In genomic region chr11:64925536-64926449, GRCh38 we compare ENCODE assay signal across 10 cellular contexts. TPM values are rescaled to one million over a fixed set of nuclear protein-coding genes. Genes with fewer than 3 reads are reported as not detected.
DNase-seq lines count a peak whose midpoint lies in the region; ATAC-seq and TF ChIP-seq lines count a peak whose summit lies in the region.
"Had no signal": no experiment of that assay in that cellular context is flagged by ENCODE, and none has a peak within 500 bp of the region (broad histone marks: within the 10 kb centered on the region; RNA-seq: fewer than 3 reads in every experiment).

No MANE protein-coding gene starts in this region.

- peak overlapping the region; percentile 81 for H3K4me3 ChIP-seq in AG04449 (ENCODE audit: low read depth, low read length)
- H3K4me3 ChIP-seq in Karpas-422 (ENCODE audit: low read length), result peak overlapping the region; percentile 75; the same call in 1 of the 2 replicates
- H3K4me3 ChIP-seq in choroid plexus epithelial cell (ENCODE audit: low read depth, low read length), result peak overlapping the region; percentile 82
- no peak overlapping the region for H3K4me3 ChIP-seq in naive thymus-derived CD4-positive, alpha-beta T cell (ENCODE audit: low read length)

- no peaks in the 10 kb centered on the region for H3K9me3 Mint-ChIP-seq in naive thymus-derived CD4-positive, alpha-beta T cell

- H3K79me2 ChIP-seq in Karpas-422 (ENCODE audit: low read length), result no peaks in the 10 kb centered on the region

- H2AFZ ChIP-seq in Karpas-422 (ENCODE audit: low read length), result no peak overlapping the region

- peaks cover 17% of the 10 kb centered on the region for H3K4me1 ChIP-seq in Karpas-422 (ENCODE audit: low read length)
- H3K4me1 ChIP-seq in naive thymus-derived CD4-positive, alpha-beta T cell (ENCODE audit: control insufficient read depth in 2 of 2, insufficient read depth in 2 of 2, low read length in 2 of 2), result peaks cover 11 to 15% of the 10 kb centered on the region in 2 donors

- H3K27ac Mint-ChIP-seq in naive thymus-derived CD4-positive, alpha-beta T cell, result peak overlapping the region in 5 of 9 donors; percentile 19 to 97 (median 72)

- intact Hi-C loops in naive thymus-derived CD4-positive, alpha-beta T cell (cut with micrococcal nuclease), result loop anchor here in 1 of 2 donors (2.0 kb wide), 1 partner anchor 47 kb away; the partner anchor contains the start of gene EHD1

- H4K20me1 ChIP-seq in Karpas-422 (ENCODE audit: insufficient read depth, low read depth, low read length), result no peaks in the 10 kb centered on the region

- H3K36me3 Mint-ChIP-seq in naive thymus-derived CD4-positive, alpha-beta T cell, result peaks cover 0 to 21% (median 7%) of the 10 kb centered on the region in 5 donors

- ATAC-seq in naive thymus-derived CD4-positive, alpha-beta T cell, result no peak
- ATAC-seq in HG03196 (IDR thresholded peaks at IDR 0.05; ENCODE audit: unreplicated experiment), result no peak

- DNase-seq in AG04449 (ENCODE audit: low read depth, low spot score) (no peak), Karpas-422 (no peak), choroid plexus epithelial cell (ENCODE audit: low read depth) (no peak), NCI-H1694 treated with DMSO at 0.1 percent for 48 hours (lab: John Stamatoyannopoulos, UW) (no peak), NCI-H2107 (lab: John Stamatoyannopoulos, UW) (no peak), LoVo (ENCODE audit: low spot score) (no peak)
- DNase-seq in naive thymus-derived CD4-positive, alpha-beta T cell, result no peak

- H3K27ac ChIP-seq in Karpas-422 (ENCODE audit: low read length), result no peak overlapping the region
- no peak overlapping the region for H3K27ac ChIP-seq in naive thymus-derived CD4-positive, alpha-beta T cell (ENCODE audit: low read depth, low read length)

- POLR2A ChIA-PET in AG04449 (lab: Yijun Ruan, JAX), result interaction anchor here (1.5 kb wide), 1 partner anchor 10 kb away, joined by 8 read pairs; the partner anchor contains the start of gene GPHA2
- POLR2A ChIA-PET in naive thymus-derived CD4-positive, alpha-beta T cell (lab: Charles Lee), result interaction anchor here (0.7 to 2.0 kb wide), 2 partner anchors 147 to 255 kb away, joined by 3 to 10 read pairs; partner anchors contain the start of genes CAPN1 and SF1

- TF ChIP-seq CTCF in AG04449 (IDR thresholded peaks at IDR 0.05; ENCODE audit: insufficient read depth, low read length, missing control alignments), result no peak
- TF ChIP-seq CTCF in choroid plexus epithelial cell (conservative IDR thresholded peaks at IDR 0.05; ENCODE audit: low read depth, low read length), result no peak

- H3K27me3 Mint-ChIP-seq in naive thymus-derived CD4-positive, alpha-beta T cell, result no peaks in the 10 kb centered on the region

- no peaks in the 10 kb centered on the region for H3K9me3 ChIP-seq in Karpas-422 (ENCODE audit: low read length)
- no peaks in the 10 kb centered on the region for H3K9me3 ChIP-seq in naive thymus-derived CD4-positive, alpha-beta T cell (ENCODE audit: control insufficient read depth in 2 of 3, low read length in 3 of 3)

- peak overlapping the region; percentile 75 for H3K9ac ChIP-seq in Karpas-422 (ENCODE audit: low read length)

- no peaks in the 10 kb centered on the region for H3K9me2 ChIP-seq in Karpas-422 (replicated peaks; ENCODE audit: insufficient read depth, low read length)

- peak overlapping the region in 9 of 10 donors; percentile 83 to 99 (median 92) for H3K4me3 Mint-ChIP-seq in naive thymus-derived CD4-positive, alpha-beta T cell

- no peaks in the 10 kb centered on the region for H3K27me3 ChIP-seq in Karpas-422 (ENCODE audit: low read length)
- H3K27me3 ChIP-seq in naive thymus-derived CD4-positive, alpha-beta T cell (ENCODE audit: control insufficient read depth in 2 of 2, insufficient read depth in 2 of 2, low read length in 2 of 2), result no peaks in the 10 kb centered on the region

- peaks cover 9 to 24% (median 14%) of the 10 kb centered on the region in 7 donors for H3K4me1 Mint-ChIP-seq in naive thymus-derived CD4-positive, alpha-beta T cell

- H3K4me2 ChIP-seq in Karpas-422 (ENCODE audit: low read depth, low read length, poor library complexity, severe bottlenecking), result peak overlapping the region; percentile 91

- CTCF ChIA-PET in AG04449 (lab: Yijun Ruan, JAX), result interaction anchor here (0.6 to 2.4 kb wide), 9 partner anchors 8 to 404 kb away, joined by 3 to 8 read pairs (median 3); partner anchors contain the start of genes ARL2 and GPHA2
- CTCF ChIA-PET in naive thymus-derived CD4-positive, alpha-beta T cell (lab: Charles Lee), result interaction anchor here (0.7 kb wide), 1 partner anchor 88 kb away, joined by 3 read pairs; the partner anchor contains the start of gene ARL2

- no peaks in the 10 kb centered on the region for H3K36me3 ChIP-seq in Karpas-422 (ENCODE audit: insufficient read depth, low read length)
- H3K36me3 ChIP-seq in naive thymus-derived CD4-positive, alpha-beta T cell (ENCODE audit: control insufficient read depth in 2 of 3, insufficient read depth in 3 of 3, low read length in 3 of 3), result peaks cover 0 to 13% (median 0%) of the 10 kb centered on the region in 3 experiments

RNA-seq across cellular contexts. Expression of gene PPP2R5B, which starts 1.3 kb away (rescaled TPM):
- 1.8 and 7.5 TPM in 2 replicates for total RNA-seq in Karpas-422 (2014; rRNA removed; shearing (Covaris generic); ENCODE audit: low replicate concordance)
- 10 to 100 TPM; 11.9 to 19.1 (median 18.8) TPM for total RNA-seq in naive thymus-derived CD4-positive, alpha-beta T cell
- polyA plus RNA-seq in naive thymus-derived CD4-positive, alpha-beta T cell, result 1 to 10 TPM; 4.5 to 7.5 TPM

RNA-seq across cellular contexts. Expression of gene ATG2A, which starts 8.8 kb away (rescaled TPM):
- total RNA-seq in Karpas-422 (2014; rRNA removed; shearing (Covaris generic); ENCODE audit: low replicate concordance), result 16.2 and 24.6 TPM in 2 replicates
- 100 to 1,000 TPM in 1 of 5 experiments, 10 to 100 TPM in 4; 30.6 to 105 (median 36.2) TPM for total RNA-seq in naive thymus-derived CD4-positive, alpha-beta T cell
- polyA plus RNA-seq in naive thymus-derived CD4-positive, alpha-beta T cell, result 1 to 10 TPM; 3.4 to 5.2 TPM

RNA-seq across cellular contexts. Expression of gene GPHA2, which starts 9.9 kb away (rescaled TPM):
- not detected in 2 replicates for total RNA-seq in Karpas-422 (2014; rRNA removed; shearing (Covaris generic); ENCODE audit: low replicate concordance)
- under 1 TPM in 1 of 5 experiments, not detected in 4; 0.48 TPM for total RNA-seq in naive thymus-derived CD4-positive, alpha-beta T cell
- not detected for polyA plus RNA-seq in naive thymus-derived CD4-positive, alpha-beta T cell
- total RNA-seq: frontal cortex, SK-MEL-5 had no signal

RNA-seq across cellular contexts. Expression of gene MAJIN, which starts 46.1 kb away (rescaled TPM):
- not detected in 2 replicates for total RNA-seq in Karpas-422 (2014; rRNA removed; shearing (Covaris generic); ENCODE audit: low replicate concordance)
- total RNA-seq in naive thymus-derived CD4-positive, alpha-beta T cell, result 1 to 10 TPM in 1 of 5 experiments, under 1 TPM in 3, not detected in 1; 0.48 to 1.1 (median 0.85) TPM
- 1 to 10 TPM in 1 of 2 donors, not detected in 1; 1.2 TPM for polyA plus RNA-seq in naive thymus-derived CD4-positive, alpha-beta T cell
- total RNA-seq: frontal cortex, SK-MEL-5 had no signal

RNA-seq across cellular contexts. Expression of gene EHD1, which starts 47.4 kb away (rescaled TPM):
- total RNA-seq in Karpas-422 (2014; rRNA removed; shearing (Covaris generic); ENCODE audit: low replicate concordance), result 30.8 and 77.3 TPM in 2 replicates
- 100 to 1,000 TPM; 124 to 263 (median 208) TPM for total RNA-seq in naive thymus-derived CD4-positive, alpha-beta T cell
- 100 to 1,000 TPM; 102 to 141 TPM for polyA plus RNA-seq in naive thymus-derived CD4-positive, alpha-beta T cell
